In genomic region chr2:29478641-29479040, GRCh38 we compare ENCODE assay signal across 31 cellular contexts.
"Had no signal": no experiment of that assay in that cellular context is flagged by ENCODE, and none has a peak within 500 bp of the region (broad histone marks: within the 10 kb centered on the region; RNA-seq: fewer than 3 reads in every experiment).

No MANE protein-coding gene starts in this region.

- H2AFZ ChIP-seq: neural progenitor cell, parathyroid adenoma had no signal

- H3K36me3 Mint-ChIP-seq: naive thymus-derived CD8-positive, alpha-beta T cell; natural killer cell treated with Interleukin-12 subunit alpha and Interleukin-12 subunit beta and Interleukin-15 and Interleukin-18, amount 100 ng/mL, for 72 hours; neural progenitor cell; stimulated activated memory B cell treated with anti-CD40 and anti-IgM and Interleukin-4, amounts not matched to agents 10 μg/mL and 1 μg/mL and 100 μg/mL, for 72 hours had no signal

- H3K27ac Mint-ChIP-seq: naive thymus-derived CD8-positive, alpha-beta T cell; natural killer cell treated with Interleukin-12 subunit alpha and Interleukin-12 subunit beta and Interleukin-15 and Interleukin-18, amount 100 ng/mL, for 72 hours; neural progenitor cell; progenitor cell of endocrine pancreas; stimulated activated memory B cell treated with anti-CD40 and anti-IgM and Interleukin-4, amounts not matched to agents 10 μg/mL and 1 μg/mL and 100 μg/mL, for 72 hours; stimulated activated naive CD8-positive, alpha-beta T cell treated with anti-CD3 and anti-CD28 coated beads, Interleukin-15, amount 100 ng/mL, for 72 hours had no signal

- H3K27me3 ChIP-seq: neural progenitor cell, ovary, right lobe of liver, sigmoid colon, suprapubic skin, testis, transverse colon, upper lobe of left lung, vagina had no signal

- H3K9me3 Mint-ChIP-seq: natural killer cell treated with Interleukin-12 subunit alpha and Interleukin-12 subunit beta and Interleukin-15 and Interleukin-18, amount 100 ng/mL, for 72 hours; stimulated activated naive CD8-positive, alpha-beta T cell treated with anti-CD3 and anti-CD28 coated beads, Interleukin-15, amount 100 ng/mL, for 72 hours had no signal

- H3K4me2 ChIP-seq: neural progenitor cell, smooth muscle cell had no signal

- H3K27ac ChIP-seq: neural progenitor cell, ovary, parathyroid adenoma, psoas muscle, right lobe of liver, sigmoid colon, skin epidermis, spleen, suprapubic skin, testis, tibial artery, transverse colon, upper lobe of left lung, vagina had no signal

- H3K9me3 ChIP-seq: ovary, psoas muscle, right lobe of liver, sigmoid colon, spleen, suprapubic skin, testis, tibial artery, transverse colon, upper lobe of left lung, vagina had no signal

- DNase-seq: naive thymus-derived CD8-positive, alpha-beta T cell; occipital lobe; ovary; posterior cingulate gyrus; psoas muscle; right cardiac atrium; right lobe of liver; sigmoid colon; spleen; stimulated activated CD4-positive, alpha-beta T cell treated with anti-CD3 and anti-CD28 coated beads, Interleukin-12 subunit alpha, Interleukin-12 subunit beta, amount 100 ng/mL, for 4 hours; stimulated activated CD4-positive, alpha-beta T cell treated with anti-CD3 and anti-CD28 coated beads, Interleukin-1b, Interleukin-23, amount 100 ng/mL, for 48 hours; stimulated activated CD4-positive, alpha-beta T cell treated with anti-CD3 and anti-CD28 coated beads, Interleukin-4, amount 100 ng/mL, for 1 hour; stimulated activated CD4-positive, alpha-beta T cell treated with anti-CD3 and anti-CD28 coated beads, Interleukin-4, amount 100 ng/mL, for 4 hours; stimulated activated CD8-positive, alpha-beta memory T cell treated with anti-CD3 and anti-CD28 coated beads, Interleukin-4, amount 100 ng/mL, for 48 hours; stimulated activated naive CD4-positive, alpha-beta T cell; stimulated activated naive CD8-positive, alpha-beta T cell treated with anti-CD3 and anti-CD28 coated beads, Interleukin-15, amount 100 ng/mL, for 72 hours; stimulated activated naive CD8-positive, alpha-beta T cell treated with anti-CD3 and anti-CD28 coated beads, Interleukin-15, Interleukin-2, amounts not matched to agents 100 U/mL and 50 U/mL, for 24 hours; substantia nigra; testis; tibial artery; transverse colon; upper lobe of left lung had no signal

- H3K36me3 ChIP-seq: neural progenitor cell, ovary, right lobe of liver, sigmoid colon, spleen, suprapubic skin, tibial artery, transverse colon, upper lobe of left lung, vagina had no signal

- H3K79me2 ChIP-seq: parathyroid adenoma had no signal

- ATAC-seq: naive thymus-derived CD8-positive, alpha-beta T cell; natural killer cell treated with Interleukin-12 subunit alpha and Interleukin-12 subunit beta and Interleukin-15 and Interleukin-18, amount 100 ng/mL, for 72 hours; psoas muscle; right cardiac atrium; right lobe of liver; stimulated activated memory B cell treated with anti-CD40 and anti-IgM and Interleukin-4, amounts not matched to agents 10 μg/mL and 1 μg/mL and 100 μg/mL, for 72 hours; stimulated activated naive CD8-positive, alpha-beta T cell treated with anti-CD3 and anti-CD28 coated beads, Interleukin-15, amount 100 ng/mL, for 72 hours; stimulated activated naive CD8-positive, alpha-beta T cell treated with anti-CD3 and anti-CD28 coated beads, Interleukin-15, Interleukin-2, amounts not matched to agents 100 U/mL and 50 U/mL, for 24 hours had no signal

- H3K4me3 Mint-ChIP-seq: naive thymus-derived CD8-positive, alpha-beta T cell; natural killer cell treated with Interleukin-12 subunit alpha and Interleukin-12 subunit beta and Interleukin-15 and Interleukin-18, amount 100 ng/mL, for 72 hours; neural progenitor cell; stimulated activated memory B cell treated with anti-CD40 and anti-IgM and Interleukin-4, amounts not matched to agents 10 μg/mL and 1 μg/mL and 100 μg/mL, for 72 hours; stimulated activated naive CD8-positive, alpha-beta T cell treated with anti-CD3 and anti-CD28 coated beads, Interleukin-15, amount 100 ng/mL, for 72 hours had no signal

- H3K4me1 ChIP-seq: neural progenitor cell, parathyroid adenoma, right lobe of liver, sigmoid colon, spleen, suprapubic skin, testis, tibial artery, transverse colon, upper lobe of left lung, vagina had no signal

- H3K4me1 Mint-ChIP-seq: naive thymus-derived CD8-positive, alpha-beta T cell; stimulated activated memory B cell treated with anti-CD40 and anti-IgM and Interleukin-4, amounts not matched to agents 10 μg/mL and 1 μg/mL and 100 μg/mL, for 72 hours; stimulated activated naive CD8-positive, alpha-beta T cell treated with anti-CD3 and anti-CD28 coated beads, Interleukin-15, amount 100 ng/mL, for 72 hours had no signal

- H3K4me3 ChIP-seq: neural progenitor cell, ovary, psoas muscle, right lobe of liver, sigmoid colon, skin epidermis, smooth muscle cell, spleen, suprapubic skin, testis, tibial artery, transverse colon, upper lobe of left lung, vagina had no signal

- H3K9ac ChIP-seq: neural progenitor cell, parathyroid adenoma had no signal
